ENCODE assay signal across 24 cellular contexts in genomic region chr19:896999-897398, GRCh38. TPM values are rescaled to one million over a fixed set of nuclear protein-coding genes. Genes with fewer than 3 reads are reported as not detected.
"Had no signal": no experiment of that assay in that cellular context is flagged by ENCODE, and none has a peak within 500 bp of the region (broad histone marks: within the 10 kb centered on the region; RNA-seq: fewer than 3 reads in every experiment).

No MANE protein-coding gene starts in this region.

- H3K27me3 ChIP-seq: hepatocyte, right atrium auricular region, tibial artery, upper lobe of left lung, uterus had no signal

- H3K27me3 Mint-ChIP-seq: naive B cell; stimulated activated naive CD8-positive, alpha-beta T cell treated with anti-CD3 and anti-CD28 coated beads, Interleukin-15, Interleukin-2, amounts not matched to agents 100 ng/mL and 50 ng/mL, for 24 hours had no signal

- H3K36me3 ChIP-seq: uterus had no signal

- H3K27ac Mint-ChIP-seq: nephron progenitor cell; stimulated activated naive CD8-positive, alpha-beta T cell treated with anti-CD3 and anti-CD28 coated beads, Interleukin-15, Interleukin-2, amounts not matched to agents 100 ng/mL and 50 ng/mL, for 24 hours had no signal

- H3K4me3 ChIP-seq: coronary artery, hepatocyte, left ventricle myocardium inferior, lower lobe of right lung, right atrium auricular region, tibial artery, upper lobe of left lung, uterus had no signal

- DNase-seq: effector CD4-positive, alpha-beta T cell; foreskin melanocyte; head of caudate nucleus; kidney; left cardiac atrium; left ventricle myocardium inferior; lower lobe of right lung; mesenchymal stem cell; midbrain; naive B cell; nephron progenitor cell; small intestine; stimulated activated CD4-positive, alpha-beta T cell treated with anti-CD3 and anti-CD28 coated beads, Interleukin-12 subunit alpha, Interleukin-12 subunit beta, amount 100 ng/mL, for 4 hours; tibial artery; uterus had no signal

- H3K9me3 ChIP-seq: left ventricle myocardium inferior, lower lobe of right lung, right atrium auricular region, tibial artery, upper lobe of left lung, uterus had no signal

- H3K9me3 Mint-ChIP-seq: nephron progenitor cell; stimulated activated naive CD8-positive, alpha-beta T cell treated with anti-CD3 and anti-CD28 coated beads, Interleukin-15, Interleukin-2, amounts not matched to agents 100 ng/mL and 50 ng/mL, for 24 hours had no signal

- ATAC-seq: left cardiac atrium, lower lobe of right lung had no signal

- H3K36me3 Mint-ChIP-seq: naive B cell had no signal

- H3K4me1 ChIP-seq: uterus had no signal

- H3K4me3 Mint-ChIP-seq: nephron progenitor cell; stimulated activated naive CD8-positive, alpha-beta T cell treated with anti-CD3 and anti-CD28 coated beads, Interleukin-15, Interleukin-2, amounts not matched to agents 100 ng/mL and 50 ng/mL, for 24 hours had no signal

RNA-seq across cellular contexts. Expression of gene RNU6-9, which starts 3.7 kb away (rescaled TPM):
- total RNA-seq: dermis microvascular lymphatic vessel endothelial cell, hepatocyte, kidney, left cardiac atrium, left ventricle myocardium inferior, lower lobe of right lung, osteocyte, posterior vena cava, right atrium auricular region, temporal lobe, upper lobe of left lung, uterus had no signal

RNA-seq across cellular contexts. Expression of gene KISS1R, which starts 20.1 kb away (rescaled TPM):
- total RNA-seq: dermis microvascular lymphatic vessel endothelial cell, left cardiac atrium, left ventricle myocardium inferior, lower lobe of right lung, posterior vena cava, right atrium auricular region, upper lobe of left lung had no signal
